7 cellular contexts compared by ENCODE assay signal in the genomic region with DNA sequence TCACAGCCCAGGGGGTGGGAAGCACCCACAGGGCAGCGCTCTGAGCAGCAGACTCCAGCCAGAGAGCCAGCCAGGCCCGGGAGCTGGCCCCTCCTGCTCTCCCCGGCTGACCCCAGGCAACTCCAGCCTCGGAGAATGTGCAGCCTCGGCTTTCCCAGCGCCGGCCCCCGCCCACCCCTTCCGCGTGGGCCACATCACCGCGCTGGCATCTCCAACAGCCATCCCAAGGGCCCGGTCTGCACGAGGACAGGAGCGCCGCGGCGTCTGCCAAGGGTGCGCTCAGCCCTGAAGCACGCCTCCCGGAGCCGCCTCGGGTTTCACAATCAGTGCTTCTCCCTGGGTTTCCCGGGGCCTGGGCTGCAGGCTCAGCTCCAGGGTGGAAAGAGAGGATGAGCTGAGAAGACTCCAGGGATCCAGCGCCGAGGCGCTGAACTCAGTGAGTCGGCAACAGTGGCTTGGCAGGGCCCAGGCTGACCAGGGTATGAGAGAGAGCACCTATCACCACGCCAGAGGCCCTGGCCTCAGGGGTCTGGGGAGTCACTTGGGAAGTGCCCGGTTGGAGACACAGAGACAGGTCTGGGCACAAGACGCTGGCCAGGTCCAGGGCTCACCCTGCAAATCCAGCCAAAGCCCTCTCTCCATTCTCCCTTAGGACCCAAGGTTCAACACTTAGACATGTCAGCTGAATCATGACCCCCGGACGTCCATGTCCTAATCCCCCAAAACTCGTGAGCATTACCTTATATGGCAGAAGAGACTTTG.
A peak's percentile ranks its signal among the peaks of the same experiment; 100 is the strongest.
DNase-seq lines count a peak whose midpoint lies in the region; ATAC-seq and TF ChIP-seq lines count a peak whose summit lies in the region.

No MANE protein-coding gene starts in this region.

- WGBS in tibial nerve, 2 donors = 22 to 27% methylated on average over 19 of the region's 34 CpGs

- peak overlapping the region in 1 of 59 donors; percentile 41 for H3K27ac ChIP-seq in dorsolateral prefrontal cortex
- H3K27ac ChIP-seq in lower lobe of right lung = peak overlapping the region; percentile 60
- peak overlapping the region; percentile 14 to 89 (median 68) for H3K27ac ChIP-seq in tibial nerve

- H3K36me3 ChIP-seq in lower lobe of right lung (no peaks in the 10 kb centered on the region), tibial nerve (no peaks in the 10 kb centered on the region)

- no peak for TF ChIP-seq CTCF in dorsolateral prefrontal cortex (IDR thresholded peaks at IDR 0.05 in 54 of 56, conservative IDR thresholded peaks at IDR 0.05 in 2 of 56; ENCODE audit: low read depth in 1 of 56, partially characterized antibody in 56 of 56)
- TF ChIP-seq CTCF in lower lobe of right lung (IDR thresholded peaks at IDR 0.05) = no peak
- TF ChIP-seq CTCF in tibial nerve (IDR thresholded peaks at IDR 0.05) = no peak

- H3K4me1 ChIP-seq in lower lobe of right lung (peaks cover 49% of the 10 kb centered on the region), tibial nerve (peaks cover 0 to 67% (median 40%) of the 10 kb centered on the region in 4 donors)

- H3K4me3 ChIP-seq in dorsolateral prefrontal cortex (peak overlapping the region in 43 of 59 donors; percentile 7 to 59 (median 30)), lower lobe of right lung (no peak overlapping the region), tibial nerve (peak overlapping the region in 1 of 4 donors; percentile 20)

- H3K9me3 ChIP-seq in lower lobe of right lung (no peaks in the 10 kb centered on the region), tibial nerve (no peaks in the 10 kb centered on the region)

- TF ChIP-seq POLR2A in tibial nerve (IDR thresholded peaks at IDR 0.05) = no peak

- ATAC-seq in lower lobe of right lung (peak; percentile 90), GM19463 (IDR thresholded peaks at IDR 0.05; ENCODE audit: unreplicated experiment) (no peak)

- peaks cover 0 to 9% (median 0%) of the 10 kb centered on the region in 45 donors for H3K27me3 ChIP-seq in dorsolateral prefrontal cortex
- H3K27me3 ChIP-seq in lower lobe of right lung (ENCODE audit: low read depth) = peaks cover 7% of the 10 kb centered on the region
- no peaks in the 10 kb centered on the region for H3K27me3 ChIP-seq in tibial nerve

- peak; percentile 97 for DNase-seq in LHCN-M2 (ENCODE audit: low read depth)
- DNase-seq in dorsolateral prefrontal cortex = peak in 9 of 10 donors; percentile 27 to 76 (median 61)
- peak; percentile 81 for DNase-seq in lower lobe of right lung
- DNase-seq in tibial nerve (ENCODE audit: low spot score in 2 of 2) = peak; percentile 87 to 92
- DNase-seq in inferior parietal cortex (ENCODE audit: extremely low spot score) = no peak
- DNase-seq in superior temporal gyrus (ENCODE audit: extremely low spot score) = no peak

- intact Hi-C loops in dorsolateral prefrontal cortex (cut with DNase I) (no loop called here), lower lobe of right lung (cut with DNase I) (no loop called here)

- TF ChIP-seq EP300 in tibial nerve (IDR thresholded peaks at IDR 0.05) = peak; percentile 74 to 93

Comparison
In these comparisons a context has a peak if more than half of its experiments do, and no peak if none do; other contexts are left out.
1. DNase-seq: peak in LHCN-M2 (single experiment), dorsolateral prefrontal cortex (9 of 10), lower lobe of right lung (single experiment) and tibial nerve (2 of 2); none in inferior parietal cortex (single experiment) and superior temporal gyrus (single experiment).